ENCODE assay signal across 8 cellular contexts in the genomic region with DNA sequence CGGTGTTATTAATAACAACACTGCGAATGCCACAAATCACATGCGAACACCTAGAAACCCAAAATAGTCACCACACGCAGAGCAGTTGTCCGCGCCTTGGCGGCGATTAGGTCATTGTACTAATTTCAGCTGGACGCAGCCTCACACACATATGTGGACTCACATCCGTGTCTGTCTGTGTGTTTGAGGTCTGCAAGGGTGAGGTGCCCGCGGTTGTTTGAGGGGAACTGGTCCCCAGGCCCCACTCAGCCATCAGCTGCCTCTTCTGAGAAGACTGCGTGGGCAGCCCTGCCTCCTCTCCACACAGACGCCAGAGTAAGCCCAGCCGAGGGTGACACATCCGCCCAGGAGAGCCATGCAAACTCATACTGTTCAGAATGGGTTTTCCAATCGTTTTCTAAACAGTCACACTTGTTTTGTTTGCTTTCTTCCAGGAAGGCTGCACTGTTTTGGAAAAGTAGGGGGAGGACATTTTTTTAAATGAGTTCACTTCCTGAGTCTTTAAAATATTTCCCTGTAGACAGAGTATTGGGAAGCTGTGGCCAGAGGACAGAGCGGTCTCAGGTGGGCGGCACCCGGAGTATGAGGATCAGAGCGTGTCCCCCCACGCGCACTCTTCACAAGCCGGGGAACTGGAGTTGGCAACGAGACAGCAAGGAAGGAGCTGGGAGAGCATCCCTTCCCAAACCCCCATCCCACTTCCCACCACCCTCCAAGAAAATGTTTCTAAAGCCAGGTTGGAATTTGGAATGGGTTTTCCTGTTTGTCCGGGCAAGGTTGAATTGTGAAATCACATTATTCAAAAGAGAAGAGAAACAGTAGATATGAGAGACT. TPM values are rescaled to one million over a fixed set of nuclear protein-coding genes. Genes with fewer than 3 reads are reported as not detected.
DNase-seq lines count a peak whose midpoint lies in the region; ATAC-seq and TF ChIP-seq lines count a peak whose summit lies in the region.

No MANE protein-coding gene starts in this region.

- H3K27me3 ChIP-seq in GM06990 (replicated peaks; ENCODE audit: control insufficient read depth, insufficient read depth, low read length) (no peaks in the 10 kb centered on the region), neuron (ENCODE audit: insufficient read depth, low read length) (no peaks in the 10 kb centered on the region)

- H2AFZ ChIP-seq in neuron (ENCODE audit: low read depth, low read length): peak overlapping the region; percentile 50

- no peaks in the 10 kb centered on the region for H3K9me3 ChIP-seq in neuron (ENCODE audit: low read length)

- H3K4me3 ChIP-seq in GM06990 (replicated peaks; ENCODE audit: low read depth, low read length) (peak overlapping the region; percentile 50), neuron (ENCODE audit: low read length) (peak overlapping the region; percentile 8)

- DNase-seq in GM06990 (ENCODE audit: extremely low read depth, insufficient read length) (peak; percentile 89), M059J (ENCODE audit: low read depth) (peak; percentile 96), epithelial cell of prostate (ENCODE audit: low read depth, low spot score) (no peak), substantia nigra (lab: John Stamatoyannopoulos, UW) (peak in 34 of 49 donors; percentile 9 to 84 (median 42)), globus pallidus (ENCODE audit: low spot score) (no peak)
- DNase-seq in activated CD8-positive, alpha-beta memory T cell treated with anti-CD3 and anti-CD28 coated beads for 1 hour (ENCODE audit: extremely low read depth in 1 of 2, low read depth in 1 of 2): peak; percentile 12 to 28

- no peak for TF ChIP-seq CTCF in GM06990 (IDR thresholded peaks at IDR 0.05; ENCODE audit: insufficient read depth, low read length, poor library complexity, severe bottlenecking)

- H3K4me1 ChIP-seq in neuron (ENCODE audit: insufficient read depth, low read length): peaks cover 13% of the 10 kb centered on the region

- H3K27ac ChIP-seq in epithelial cell of prostate (peak overlapping the region; percentile 89), substantia nigra (ENCODE audit: low read depth, low read length, poor library complexity, severe bottlenecking) (peak overlapping the region; percentile 2)

- ATAC-seq in GM21619 (IDR thresholded peaks at IDR 0.05; ENCODE audit: unreplicated experiment): peak; percentile 49

- H3K36me3 ChIP-seq in GM06990 (ENCODE audit: control insufficient read depth, insufficient read depth, low read length): no peaks in the 10 kb centered on the region
- no peaks in the 10 kb centered on the region for H3K36me3 ChIP-seq in neuron (ENCODE audit: insufficient read depth, low read length)

RNA-seq across cellular contexts. Expression of a gene that starts 53.3 kb away (rescaled TPM):
- 44.5 and 72.8 TPM in 2 replicates for total RNA-seq in M059J (2014; rRNA removed; shearing (Covaris generic))

Comparison
In these comparisons a context has a peak if more than half of its experiments do, and no peak if none do; other contexts are left out.
1. DNase-seq: peak in GM06990 (single experiment), M059J (single experiment), activated CD8-positive, alpha-beta memory T cell treated with anti-CD3 and anti-CD28 coated beads for 1 hour (2 of 2) and substantia nigra (34 of 49); none in epithelial cell of prostate (single experiment) and globus pallidus (single experiment).